Comparison of ENCODE assay signal across 9 cellular contexts in genomic region chr7:110075450-110075849, GRCh38.
"Had no signal": no experiment of that assay in that cellular context is flagged by ENCODE, and none has a peak within 500 bp of the region (broad histone marks: within the 10 kb centered on the region; RNA-seq: fewer than 3 reads in every experiment).

No MANE protein-coding gene starts in this region.

- H3K36me3 ChIP-seq: HAP-1 had no signal

- H3K9me3 ChIP-seq: HAP-1 had no signal

- DNase-seq: GM23248, GOT3, H7, H9, HCEC 1CT, HFFc6 had no signal

- H3K27ac ChIP-seq: GM23248 had no signal

- H3K4me3 ChIP-seq: GM23248, GM23338, HAP-1 had no signal

- H3K4me1 ChIP-seq: HAP-1 had no signal

- ATAC-seq: GM23338, HCT116 had no signal

- H2AFZ ChIP-seq: GM23248, GM23338 had no signal

- H3K4me2 ChIP-seq: GM23338 had no signal

- H3K9ac ChIP-seq: GM23248 had no signal
